16 cellular contexts compared by ENCODE assay signal in the genomic region with DNA sequence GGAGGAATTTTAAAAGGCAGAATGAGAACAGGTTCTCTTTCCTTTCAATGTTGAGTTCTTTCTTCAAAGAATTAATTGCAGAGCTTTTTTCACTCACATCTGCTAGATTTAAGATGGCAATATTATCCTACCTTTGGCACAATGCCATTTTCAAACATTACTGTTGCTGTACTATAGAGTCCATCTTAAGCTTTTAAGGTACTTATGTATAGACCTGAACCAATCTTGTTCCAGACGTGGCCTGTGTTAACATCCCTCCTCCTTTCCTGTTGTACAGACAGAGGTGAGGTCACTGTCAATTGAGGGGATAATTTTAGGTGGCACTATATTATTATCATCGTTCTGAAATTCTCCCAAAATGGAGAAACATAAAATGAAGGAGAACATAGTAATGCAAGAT. TPM values are rescaled to one million over a fixed set of nuclear protein-coding genes. Genes with fewer than 3 reads are reported as not detected.
DNase-seq lines count a peak whose midpoint lies in the region; ATAC-seq, FAIRE-seq and TF ChIP-seq lines count a peak whose summit lies in the region.
"Had no signal": no experiment of that assay in that cellular context is flagged by ENCODE, and none has a peak within 500 bp of the region (broad histone marks: within the 10 kb centered on the region; RNA-seq: fewer than 3 reads in every experiment).

No MANE protein-coding gene starts in this region.

- H3K27me3 Mint-ChIP-seq in mesothelial cell of epicardium (ENCODE audit: low read depth) = no peaks in the 10 kb centered on the region

- no peak for TF ChIP-seq POLR2A in upper lobe of left lung (IDR thresholded peaks at IDR 0.05)

- no peak for ATAC-seq in HG02571 (IDR thresholded peaks at IDR 0.05; ENCODE audit: unreplicated experiment)
- no peak for ATAC-seq in GM18907 (IDR thresholded peaks at IDR 0.05; ENCODE audit: unreplicated experiment)
- no peak for ATAC-seq in upper lobe of left lung (ENCODE audit: low FRiP score in 2 of 2)

- peak overlapping the region; percentile 75 for H3K4me2 ChIP-seq in DOHH2 (ENCODE audit: low read length)
- H3K4me2 ChIP-seq: BLaER1 treated with 17β-estradiol and CSF1 and Interleukin-3, amounts not matched to agents 10 nM and 100 nM had no signal

- H3K27ac ChIP-seq in DOHH2 (ENCODE audit: low read depth, low read length) (peak overlapping the region; percentile 96), upper lobe of left lung (no peak overlapping the region)
- H3K27ac ChIP-seq: BLaER1 treated with 17β-estradiol and CSF1 and Interleukin-3, amounts not matched to agents 10 nM and 100 nM had no signal

- TF ChIP-seq CTCF in D721Med (IDR thresholded peaks at IDR 0.05; ENCODE audit: insufficient read depth, missing control alignments) = no peak
- no peak for TF ChIP-seq CTCF in DOHH2 (IDR thresholded peaks at IDR 0.05; ENCODE audit: low read depth, low read length, poor library complexity, severe bottlenecking)
- no peak for TF ChIP-seq CTCF in mesothelial cell of epicardium (IDR thresholded peaks at IDR 0.05; ENCODE audit: unreplicated experiment)
- no peak for TF ChIP-seq CTCF in upper lobe of left lung (IDR thresholded peaks at IDR 0.05)

- no peak for TF ChIP-seq EP300 in upper lobe of left lung (IDR thresholded peaks at IDR 0.05)

- H3K9me3 Mint-ChIP-seq in mesothelial cell of epicardium = peaks cover 12% of the 10 kb centered on the region
- H3K9me3 Mint-ChIP-seq: T-helper 1 cell treated with Interleukin-12 subunit alpha and Interleukin-12 subunit beta and Interleukin-4 antibody, amounts not matched to agents 30 μg/mL and 1 μg/mL, for 36 hours had no signal

- H3K4me3 ChIP-seq in DOHH2 (ENCODE audit: low read length) = peak overlapping the region; percentile 43
- no peak overlapping the region for H3K4me3 ChIP-seq in upper lobe of left lung
- H3K4me3 ChIP-seq: BLaER1 treated with 17β-estradiol and CSF1 and Interleukin-3, amounts not matched to agents 10 nM and 100 nM; HAP-1 had no signal

- H3F3A ChIP-seq in DOHH2 (ENCODE audit: control insufficient read depth, insufficient read depth) = peaks cover 40% of the 10 kb centered on the region

- H3K27ac Mint-ChIP-seq in mesothelial cell of epicardium = peak overlapping the region; percentile 59
- H3K27ac Mint-ChIP-seq: T-helper 1 cell treated with Interleukin-12 subunit alpha and Interleukin-12 subunit beta and Interleukin-4 antibody, amounts not matched to agents 30 μg/mL and 1 μg/mL, for 36 hours had no signal

- peaks cover 13% of the 10 kb centered on the region for H3K4me1 Mint-ChIP-seq in mesothelial cell of epicardium

- H3K9me2 ChIP-seq in DOHH2 (replicated peaks; ENCODE audit: control insufficient read depth, low read length) = no peaks in the 10 kb centered on the region

- DNase-seq in D721Med (ENCODE audit: insufficient read length, low spot score) (no peak), NCI-H524 treated with DMSO at 0.1 percent for 48 hours (lab: John Stamatoyannopoulos, UW) (peak; percentile 76), mesothelial cell of epicardium (ENCODE audit: low spot score in 2 of 2, unreplicated experiment in 2 of 2) (no peak), upper lobe of left lung (no peak)
- DNase-seq: IMR-90, Kasumi-1, NCI-H1436 treated with DMSO at 0.1 percent for 48 hours, NCI-H2081, NCI-H446 treated with DMSO at 0.1 percent for 48 hours, SHP77 had no signal

- H3K36me3 ChIP-seq in DOHH2 (ENCODE audit: control insufficient read depth, low read length) (peaks cover 26% of the 10 kb centered on the region), upper lobe of left lung (no peaks in the 10 kb centered on the region)
- H3K36me3 ChIP-seq: BLaER1 treated with 17β-estradiol and CSF1 and Interleukin-3, amounts not matched to agents 10 nM and 100 nM; HAP-1 had no signal

- H3K27me3 ChIP-seq in DOHH2 (ENCODE audit: control insufficient read depth, low read length) (no peaks in the 10 kb centered on the region), upper lobe of left lung (no peaks in the 10 kb centered on the region)
- H3K27me3 ChIP-seq: BLaER1 treated with 17β-estradiol and CSF1 and Interleukin-3, amounts not matched to agents 10 nM and 100 nM had no signal

- H4K20me1 ChIP-seq in DOHH2 (ENCODE audit: control insufficient read depth, insufficient read depth, low read depth, low read length) = no peaks in the 10 kb centered on the region
- H4K20me1 ChIP-seq: BLaER1 treated with 17β-estradiol and CSF1 and Interleukin-3, amounts not matched to agents 10 nM and 100 nM had no signal

- no peaks in the 10 kb centered on the region for H3K79me2 ChIP-seq in DOHH2 (ENCODE audit: control insufficient read depth, low read length)

- H3K9me3 ChIP-seq in DOHH2 (ENCODE audit: control insufficient read depth, insufficient read depth, low read length) = peaks cover 3% of the 10 kb centered on the region; the same call in 1 of the 2 replicates
- H3K9me3 ChIP-seq in upper lobe of left lung = no peaks in the 10 kb centered on the region
- H3K9me3 ChIP-seq: BLaER1 treated with 17β-estradiol and CSF1 and Interleukin-3, amounts not matched to agents 10 nM and 100 nM; HAP-1 had no signal

- H3K4me1 ChIP-seq in DOHH2 (ENCODE audit: control insufficient read depth, low read length) = peaks cover 79% of the 10 kb centered on the region
- H3K4me1 ChIP-seq in upper lobe of left lung = peaks cover 0 to 4% (median 2%) of the 10 kb centered on the region in 4 donors

- peak; percentile 82 for FAIRE-seq in D721Med (lab: Jason Lieb, UNC)

- no peak overlapping the region for H3K4me3 Mint-ChIP-seq in mesothelial cell of epicardium
- H3K4me3 Mint-ChIP-seq: T-helper 1 cell treated with Interleukin-12 subunit alpha and Interleukin-12 subunit beta and Interleukin-4 antibody, amounts not matched to agents 30 μg/mL and 1 μg/mL, for 36 hours had no signal

- H3K36me3 Mint-ChIP-seq in mesothelial cell of epicardium = no peaks in the 10 kb centered on the region

- 60 to 66% methylated on average over 2 of the region's 2 CpGs for WGBS in upper lobe of left lung, 2 donors

RNA-seq across cellular contexts. Expression of gene MYOZ2, which starts 53.0 kb away (rescaled TPM):
- total RNA-seq in mesothelial cell of epicardium = 0.14 to 0.16 TPM (median 0.16 TPM) in 3 replicates
- total RNA-seq in upper lobe of left lung = under 1 TPM in 2 of 6 donors, not detected in 4; 0.13 to 0.20 TPM
